ENCODE assay signal across 16 cellular contexts in genomic region chr2:127078028-127078427, GRCh38. TPM values are rescaled to one million over a fixed set of nuclear protein-coding genes. Genes with fewer than 3 reads are reported as not detected.
A peak's percentile ranks its signal among the peaks of the same experiment; 100 is the strongest.
DNase-seq lines count a peak whose midpoint lies in the region; ATAC-seq and TF ChIP-seq lines count a peak whose summit lies in the region.
"Had no signal": no experiment of that assay in that cellular context is flagged by ENCODE, and none has a peak within 500 bp of the region (broad histone marks: within the 10 kb centered on the region; RNA-seq: fewer than 3 reads in every experiment).

No MANE protein-coding gene starts in this region.

- no peak for DNase-seq in activated T-cell treated with anti-CD3 and anti-CD28 coated beads, Interleukin-2, amount 50 U/mL, for 4 hours
- no peak for DNase-seq in activated T-cell treated with anti-CD3 and anti-CD28 coated beads, Interleukin-2, amount 50 U/mL, for 1 hour
- DNase-seq in activated T-helper 2 cell treated with anti-CD3 and anti-CD28 coated beads, Interferon-gamma antibody, Interleukin-2, Interleukin-4, amounts not matched to agents 10 μg/mL and 5 μg/mL and 100 μg/mL, durations not matched to agents 14 hours and 24 hours and 36 hours (ENCODE audit: low spot score), result no peak
- no peak for DNase-seq in mesenchymal stem cell
- no peak for DNase-seq in KBM-7
- DNase-seq: activated CD8-positive, alpha-beta memory T cell treated with anti-CD3 and anti-CD28 coated beads, Interleukin-2, amount 50 U/mL, for 48 hours; GM23248; NCI-H1092 treated with DMSO at 0.1 percent for 48 hours; NCI-H226; SHP77 treated with DMSO at 0.1 percent for 48 hours; stimulated activated CD4-positive, alpha-beta T cell treated with anti-CD3 and anti-CD28 coated beads, Interleukin-2, amount 100 ng/mL, for 48 hours had no signal

- H4K8ac ChIP-seq in mesenchymal stem cell (ENCODE audit: low read length), result no peak overlapping the region

- peak overlapping the region; percentile 37 for H3K9ac ChIP-seq in mesenchymal stem cell (ENCODE audit: low read length)
- H3K9ac ChIP-seq: GM23248 had no signal

- no peak for TF ChIP-seq POLR2A in GM18505 (IDR thresholded peaks at IDR 0.05; ENCODE audit: borderline replicate concordance, extremely low read depth, insufficient read depth, insufficient read length)

- H3K4me1 Mint-ChIP-seq in activated T-cell treated with anti-CD3 and anti-CD28 coated beads, Interleukin-2, amount 50 U/mL, for 4 hours (ENCODE audit: low read depth), result peaks cover 66% of the 10 kb centered on the region
- peaks cover 46% of the 10 kb centered on the region for H3K4me1 Mint-ChIP-seq in activated T-helper 2 cell treated with anti-CD3 and anti-CD28 coated beads, Interferon-gamma antibody, Interleukin-2, Interleukin-4, amounts not matched to agents 10 μg/mL and 5 μg/mL and 100 μg/mL, durations not matched to agents 14 hours and 24 hours and 36 hours (ENCODE audit: low read depth)

- no peak overlapping the region for H2BK5ac ChIP-seq in mesenchymal stem cell (ENCODE audit: low read depth, low read length, poor library complexity, severe bottlenecking)

- H2BK120ac ChIP-seq in mesenchymal stem cell (ENCODE audit: low read depth, low read length), result no peak overlapping the region

- H3K36me3 ChIP-seq in mesenchymal stem cell (ENCODE audit: control insufficient read depth in 1 of 2, insufficient read depth in 2 of 2, low read depth in 1 of 2, low read length in 2 of 2) (peaks cover 0 to 37% of the 10 kb centered on the region in 2 experiments), thymus (ENCODE audit: control insufficient read depth, insufficient read depth) (no peaks in the 10 kb centered on the region)
- H3K36me3 ChIP-seq: right atrium auricular region had no signal

- H3K27me3 ChIP-seq in mesenchymal stem cell (ENCODE audit: control insufficient read depth in 1 of 2, insufficient read depth in 1 of 2, low read length in 2 of 2), result no peaks in the 10 kb centered on the region
- H3K27me3 ChIP-seq in thymus (ENCODE audit: control insufficient read depth, insufficient read depth), result no peaks in the 10 kb centered on the region
- H3K27me3 ChIP-seq: right atrium auricular region had no signal

- H3K9me3 ChIP-seq in mesenchymal stem cell (ENCODE audit: control insufficient read depth, low read length) (no peaks in the 10 kb centered on the region), thymus (ENCODE audit: control insufficient read depth) (no peaks in the 10 kb centered on the region)
- H3K9me3 ChIP-seq: right atrium auricular region had no signal

- H3K14ac ChIP-seq in mesenchymal stem cell (ENCODE audit: low read length in 2 of 2), result peak overlapping the region in 1 of 2 experiments; percentile 58

- H4K91ac ChIP-seq in mesenchymal stem cell (ENCODE audit: low read length), result peak overlapping the region; percentile 20

- H3K18ac ChIP-seq in mesenchymal stem cell (ENCODE audit: low read depth in 1 of 2, low read length in 2 of 2), result peak overlapping the region in 1 of 2 experiments; percentile 6

- H3K36me3 Mint-ChIP-seq in activated T-cell treated with anti-CD3 and anti-CD28 coated beads, Interleukin-2, amount 50 U/mL, for 4 hours (ENCODE audit: insufficient read depth), result peaks cover 2% of the 10 kb centered on the region
- H3K36me3 Mint-ChIP-seq in activated T-helper 2 cell treated with anti-CD3 and anti-CD28 coated beads, Interferon-gamma antibody, Interleukin-2, Interleukin-4, amounts not matched to agents 10 μg/mL and 5 μg/mL and 100 μg/mL, durations not matched to agents 14 hours and 24 hours and 36 hours (ENCODE audit: low read depth), result peaks cover 4% of the 10 kb centered on the region

- H3K4me3 ChIP-seq in mesenchymal stem cell (ENCODE audit: insufficient read depth in 1 of 2, low read depth in 1 of 2, low read length in 2 of 2), result no peak overlapping the region
- no peak overlapping the region for H3K4me3 ChIP-seq in thymus (ENCODE audit: low read length)
- H3K4me3 ChIP-seq: GM23248, right atrium auricular region had no signal

- H3K4ac ChIP-seq in mesenchymal stem cell (ENCODE audit: low read depth in 1 of 2, low read length in 2 of 2), result no peak overlapping the region

- H2AFZ ChIP-seq in mesenchymal stem cell (ENCODE audit: low read depth, low read length), result no peak overlapping the region
- H2AFZ ChIP-seq: GM23248 had no signal

- H2BK12ac ChIP-seq in mesenchymal stem cell (ENCODE audit: low read length in 2 of 2), result peak overlapping the region in 1 of 2 experiments; percentile 79

- H3K27me3 Mint-ChIP-seq in activated T-cell treated with anti-CD3 and anti-CD28 coated beads, Interleukin-2, amount 50 U/mL, for 4 hours (ENCODE audit: low read depth), result no peaks in the 10 kb centered on the region
- H3K27me3 Mint-ChIP-seq in activated T-helper 2 cell treated with anti-CD3 and anti-CD28 coated beads, Interferon-gamma antibody, Interleukin-2, Interleukin-4, amounts not matched to agents 10 μg/mL and 5 μg/mL and 100 μg/mL, durations not matched to agents 14 hours and 24 hours and 36 hours (ENCODE audit: low read depth), result no peaks in the 10 kb centered on the region

- 91% methylated on average over 5 of the region's 5 CpGs for WGBS in mesenchymal stem cell
- 94% methylated on average over 5 of the region's 5 CpGs for WGBS in thymus

- no peak for ATAC-seq in activated T-cell treated with anti-CD3 and anti-CD28 coated beads, Interleukin-2, amount 50 U/mL, for 4 hours
- ATAC-seq in GM18505 (IDR thresholded peaks at IDR 0.05; ENCODE audit: unreplicated experiment) (no peak), HG02973 (IDR thresholded peaks at IDR 0.05; ENCODE audit: unreplicated experiment) (no peak)
- ATAC-seq: left lobe of liver had no signal

- H3K27ac ChIP-seq in mesenchymal stem cell (ENCODE audit: low read length, poor library complexity, severe bottlenecking) (no peak overlapping the region), thymus (ENCODE audit: low read depth) (peak overlapping the region; percentile 20)
- H3K27ac ChIP-seq: GM23248, right atrium auricular region had no signal

- H2BK15ac ChIP-seq in mesenchymal stem cell (ENCODE audit: low read depth, poor library complexity, severe bottlenecking), result peak overlapping the region; percentile 40

- in situ Hi-C loops in KBM-7 (cut with MboI; ENCODE audit: low pct_unique_long_range_greater_than_20kb, low sequenced_read_pairs), result no loop called here

- peaks cover 41% of the 10 kb centered on the region for H3K79me1 ChIP-seq in mesenchymal stem cell (replicated peaks; ENCODE audit: low read length, poor library complexity, severe bottlenecking)

- peak overlapping the region; percentile 49 for H3K4me3 Mint-ChIP-seq in activated T-cell treated with anti-CD3 and anti-CD28 coated beads, Interleukin-2, amount 50 U/mL, for 4 hours
- peak overlapping the region; percentile 6 for H3K4me3 Mint-ChIP-seq in activated T-helper 2 cell treated with anti-CD3 and anti-CD28 coated beads, Interferon-gamma antibody, Interleukin-2, Interleukin-4, amounts not matched to agents 10 μg/mL and 5 μg/mL and 100 μg/mL, durations not matched to agents 14 hours and 24 hours and 36 hours (ENCODE audit: low read depth)

- intact Hi-C loops in activated T-helper 2 cell treated with anti-CD3 and anti-CD28 coated beads, Interferon-gamma antibody, Interleukin-2, Interleukin-4, amounts not matched to agents 10 μg/mL and 5 μg/mL and 100 μg/mL, durations not matched to agents 14 hours and 24 hours and 36 hours (cut with micrococcal nuclease), result no loop called here

- no peak overlapping the region for H3K4me2 ChIP-seq in mesenchymal stem cell (ENCODE audit: low read length, poor library complexity, severe bottlenecking)

- no peaks in the 10 kb centered on the region for H3K9me3 Mint-ChIP-seq in activated T-cell treated with anti-CD3 and anti-CD28 coated beads, Interleukin-2, amount 50 U/mL, for 4 hours
- no peaks in the 10 kb centered on the region for H3K9me3 Mint-ChIP-seq in activated T-helper 2 cell treated with anti-CD3 and anti-CD28 coated beads, Interferon-gamma antibody, Interleukin-2, Interleukin-4, amounts not matched to agents 10 μg/mL and 5 μg/mL and 100 μg/mL, durations not matched to agents 14 hours and 24 hours and 36 hours

- H3K27ac Mint-ChIP-seq in activated T-helper 2 cell treated with anti-CD3 and anti-CD28 coated beads, Interferon-gamma antibody, Interleukin-2, Interleukin-4, amounts not matched to agents 10 μg/mL and 5 μg/mL and 100 μg/mL, durations not matched to agents 14 hours and 24 hours and 36 hours, result peak overlapping the region; percentile 4

- H2AK5ac ChIP-seq in mesenchymal stem cell (ENCODE audit: low read length, severe bottlenecking), result no peak overlapping the region

- no peak overlapping the region for H3K23ac ChIP-seq in mesenchymal stem cell (ENCODE audit: low read length in 2 of 2)

- H3K4me1 ChIP-seq in mesenchymal stem cell (ENCODE audit: control insufficient read depth, insufficient read depth, low read depth, low read length), result peaks cover 75% of the 10 kb centered on the region
- peaks cover 11% of the 10 kb centered on the region for H3K4me1 ChIP-seq in thymus (ENCODE audit: control insufficient read depth, insufficient read depth, low read length)

RNA-seq across cellular contexts. Expression of gene BIN1, which starts 28.9 kb away (rescaled TPM):
- 10 to 100 TPM; 30.3 to 34.6 (median 32.7) TPM for total RNA-seq in activated T-cell treated with anti-CD3 and anti-CD28 coated beads, Interleukin-2, amount 50 U/mL, for 4 hours
- total RNA-seq in activated T-helper 2 cell treated with anti-CD3 and anti-CD28 coated beads, Interferon-gamma antibody, Interleukin-2, Interleukin-4, amounts not matched to agents 10 μg/mL and 5 μg/mL and 100 μg/mL, durations not matched to agents 14 hours and 24 hours and 36 hours, result 48.1 and 51.7 TPM in 2 replicates
- 61.3 TPM for polyA plus RNA-seq in mesenchymal stem cell (2013, experiment 1 of 2)
- 58.6 TPM for polyA plus RNA-seq in mesenchymal stem cell (2013, experiment 2 of 2)
- 37.9 TPM for polyA plus RNA-seq in thymus
